8 cellular contexts compared by ENCODE assay signal in genomic region chr5:134174841-134175839, GRCh38. TPM values are rescaled to one million over a fixed set of nuclear protein-coding genes. Genes with fewer than 3 reads are reported as not detected.
DNase-seq lines count a peak whose midpoint lies in the region; ATAC-seq and TF ChIP-seq lines count a peak whose summit lies in the region.

No MANE protein-coding gene starts in this region.

- ATAC-seq in SK-N-SH treated with all-trans-retinoic acid at 6 μM for 48 hours (peak; percentile 57), HG03159 (IDR thresholded peaks at IDR 0.05; ENCODE audit: unreplicated experiment) (no peak)

- no peak for TF ChIP-seq EP300 in esophagus muscularis mucosa (IDR thresholded peaks at IDR 0.05)

- H3K4me3 ChIP-seq in esophagus muscularis mucosa, result peak overlapping the region; percentile 67 to 94 (median 94)

- in situ Hi-C loops in ACHN (cut with HindIII; ENCODE audit: low pct_ligation_motif_present, low pct_unique_long_range_greater_than_20kb, low sequenced_read_pairs), result loop anchor here (25.0 kb wide), 1 partner anchor 113 kb away; no protein-coding TSS in a partner anchor

- H3K4me1 Mint-ChIP-seq in progenitor cell of endocrine pancreas (ENCODE audit: low read depth), result peaks cover 14% of the 10 kb centered on the region

- intact Hi-C loops in esophagus muscularis mucosa (cut with DNase I), result loop anchor here (5.0 to 10.0 kb wide), 2 partner anchors 52 to 400 kb away; partner anchors contain the start of gene PPP2CA

- H3K36me3 ChIP-seq in esophagus muscularis mucosa, result peaks cover 13 to 37% (median 35%) of the 10 kb centered on the region in 4 donors

- TF ChIP-seq CTCF in esophagus muscularis mucosa (IDR thresholded peaks at IDR 0.05) (no peak), progenitor cell of endocrine pancreas (IDR thresholded peaks at IDR 0.05; ENCODE audit: unreplicated experiment) (no peak)

- no peaks in the 10 kb centered on the region for H3K27me3 ChIP-seq in esophagus muscularis mucosa

- WGBS in esophagus muscularis mucosa, result 23% methylated on average over 10 of the region's 10 CpGs

- peak overlapping the region; percentile 95 to 99 (median 98) for H3K27ac ChIP-seq in esophagus muscularis mucosa (replicated peaks in 1 of 4)

- no peaks in the 10 kb centered on the region for H3K9me3 Mint-ChIP-seq in progenitor cell of endocrine pancreas (ENCODE audit: low read depth)

- H3K36me3 Mint-ChIP-seq in progenitor cell of endocrine pancreas (ENCODE audit: insufficient read depth), result peaks cover 8% of the 10 kb centered on the region

- H3K4me3 Mint-ChIP-seq in progenitor cell of endocrine pancreas (ENCODE audit: low read depth), result peak overlapping the region; percentile 96

- H3K27me3 Mint-ChIP-seq in progenitor cell of endocrine pancreas, result no peaks in the 10 kb centered on the region

- peaks cover 40 to 64% (median 60%) of the 10 kb centered on the region in 4 donors for H3K4me1 ChIP-seq in esophagus muscularis mucosa

- DNase-seq in ACHN, result peak; percentile 32
- DNase-seq in H4 (ENCODE audit: low spot score), result peak; percentile 25
- no peak for DNase-seq in esophagus muscularis mucosa (ENCODE audit: extremely low spot score)
- DNase-seq in progenitor cell of endocrine pancreas (ENCODE audit: low spot score, unreplicated experiment), result no peak
- DNase-seq in DMS153 treated with DMSO at 0.1 percent for 48 hours (lab: John Stamatoyannopoulos, UW; ENCODE audit: unreplicated experiment), result no peak
- no peak for DNase-seq in hypothalamus (lab: John Stamatoyannopoulos, UW)

- H3K9me3 ChIP-seq in esophagus muscularis mucosa, result no peaks in the 10 kb centered on the region

- peak overlapping the region; percentile 99 for H3K27ac Mint-ChIP-seq in progenitor cell of endocrine pancreas

- no peak for TF ChIP-seq POLR2A in esophagus muscularis mucosa (IDR thresholded peaks at IDR 0.05; ENCODE audit: low read depth)

TF ChIP-seq in SK-N-SH treated with all-trans-retinoic acid at 6 μM for 48 hours, 23 proteins besides CTCF, POLR2A, EP300 and RAD21:
- TF ChIP-seq ZFP30 (CRISPR knock-in tag; IDR thresholded peaks at IDR 0.05), result no peak
- TF ChIP-seq PATZ1 (CRISPR knock-in tag; IDR thresholded peaks at IDR 0.05; ENCODE audit: borderline replicate concordance), result no peak
- TF ChIP-seq ESRRG (CRISPR knock-in tag; IDR thresholded peaks at IDR 0.05), result no peak
- no peak for TF ChIP-seq ZNF70 (CRISPR knock-in tag; IDR thresholded peaks at IDR 0.05)
- no peak for TF ChIP-seq PPARA (CRISPR knock-in tag; IDR thresholded peaks at IDR 0.05; ENCODE audit: borderline replicate concordance)
- no peak for TF ChIP-seq ZNF8 (CRISPR knock-in tag; IDR thresholded peaks at IDR 0.05)
- no peak for TF ChIP-seq GLIS3 (CRISPR knock-in tag; IDR thresholded peaks at IDR 0.05)
- TF ChIP-seq CREB5 (CRISPR knock-in tag; IDR thresholded peaks at IDR 0.05; ENCODE audit: low read depth), result no peak
- TF ChIP-seq ZFP3 (CRISPR knock-in tag; IDR thresholded peaks at IDR 0.05), result no peak
- no peak for TF ChIP-seq BACH2 (CRISPR knock-in tag; IDR thresholded peaks at IDR 0.05; ENCODE audit: borderline replicate concordance)
- no peak for TF ChIP-seq TSHZ2 (CRISPR knock-in tag; IDR thresholded peaks at IDR 0.05)
- no peak for TF ChIP-seq ZC3H10 (CRISPR knock-in tag; IDR thresholded peaks at IDR 0.05)
- TF ChIP-seq ZNF565 (CRISPR knock-in tag; conservative IDR thresholded peaks at IDR 0.05; ENCODE audit: low read depth), result no peak
- TF ChIP-seq OSR1 (CRISPR knock-in tag; IDR thresholded peaks at IDR 0.05), result no peak
- TF ChIP-seq ARNTL (CRISPR knock-in tag; IDR thresholded peaks at IDR 0.05; ENCODE audit: borderline replicate concordance, low read depth), result no peak
- TF ChIP-seq RARB (CRISPR knock-in tag; IDR thresholded peaks at IDR 0.05), result no peak
- no peak for TF ChIP-seq TCF4 (CRISPR knock-in tag; IDR thresholded peaks at IDR 0.05; ENCODE audit: borderline replicate concordance)
- no peak for TF ChIP-seq SNAI2 (CRISPR knock-in tag; IDR thresholded peaks at IDR 0.05)
- no peak for TF ChIP-seq CSRNP3 (CRISPR knock-in tag; IDR thresholded peaks at IDR 0.05)

RNA-seq across cellular contexts. Expression of gene SKP1, which starts 1.6 kb away (rescaled TPM):
- 886 and 1,193 TPM in 2 replicates for total RNA-seq in H4 (2014; rRNA removed; shearing (Covaris generic))
- total RNA-seq in esophagus muscularis mucosa (100 to 1,000 TPM; 170 to 345 (median 322) TPM), progenitor cell of endocrine pancreas (339 and 358 TPM in 2 replicates)

RNA-seq across cellular contexts. Expression of gene PPP2CA, which starts 50.7 kb away (rescaled TPM):
- 179 and 250 TPM in 2 replicates for total RNA-seq in H4 (2014; rRNA removed; shearing (Covaris generic))
- total RNA-seq in esophagus muscularis mucosa (100 to 1,000 TPM in 2 of 4 donors, 10 to 100 TPM in 2; 89.0 to 142 (median 115) TPM), progenitor cell of endocrine pancreas (157 and 164 TPM in 2 replicates)

Comparison
In these comparisons a context has a peak if more than half of its experiments do, and no peak if none do; other contexts are left out.
1. DNase-seq: peak in ACHN (single experiment) and H4 (single experiment); none in esophagus muscularis mucosa (single experiment), progenitor cell of endocrine pancreas (single experiment), DMS153 treated with DMSO at 0.1 percent for 48 hours (single experiment) and hypothalamus (0 of 51).